In genomic region chrX:24465524-24465850, GRCh38 we compare ENCODE assay signal across 8 cellular contexts. TPM values are rescaled to one million over a fixed set of nuclear protein-coding genes. Genes with fewer than 3 reads are reported as not detected.
DNase-seq lines count a peak whose midpoint lies in the region; ATAC-seq and TF ChIP-seq lines count a peak whose summit lies in the region.

No MANE protein-coding gene starts in this region.

- H3K4me1 ChIP-seq in adipocyte (ENCODE audit: control insufficient read depth, insufficient read depth, low read length) (peaks cover 11% of the 10 kb centered on the region), upper lobe of left lung (peaks cover 0 to 19% (median 0%) of the 10 kb centered on the region in 4 donors)

- TF ChIP-seq POLR2A in lower leg skin (IDR thresholded peaks at IDR 0.05) (no peak), upper lobe of left lung (IDR thresholded peaks at IDR 0.05) (no peak)

- TF ChIP-seq CTCF in GM20000 (IDR thresholded peaks at IDR 0.05; ENCODE audit: extremely low read depth, missing control alignments) (no peak), lower leg skin (IDR thresholded peaks at IDR 0.05) (no peak), upper lobe of left lung (IDR thresholded peaks at IDR 0.05) (no peak)

- intact Hi-C loops in lower leg skin (cut with DNase I; ENCODE audit: low total_unique reads) = loop anchor here (1.0 kb wide), 1 partner anchor 20 kb away; no protein-coding TSS in a partner anchor

- ATAC-seq in HG03520 (IDR thresholded peaks at IDR 0.05; ENCODE audit: unreplicated experiment) = peak; percentile 10
- no peak for ATAC-seq in upper lobe of left lung (ENCODE audit: low FRiP score in 2 of 2)

- H3K36me3 ChIP-seq in adipocyte (ENCODE audit: control insufficient read depth, insufficient read depth, low read length, severe bottlenecking) = no peaks in the 10 kb centered on the region
- H3K36me3 ChIP-seq in upper lobe of left lung = no peaks in the 10 kb centered on the region

- peak overlapping the region; percentile 77 to 90 (median 85) for H3K27ac ChIP-seq in upper lobe of left lung

- 1 to 51% methylated on average over 14 to 27 of the region's 27 CpGs for whole genome bisulfite sequencing in lower leg skin, 2 donors
- WGBS in upper lobe of left lung, 2 donors = 0 to 39% methylated on average over 3 to 27 of the region's 27 CpGs

- TF ChIP-seq EP300 in upper lobe of left lung (IDR thresholded peaks at IDR 0.05) = no peak

- peak overlapping the region; percentile 84 for H3K4me3 ChIP-seq in adipocyte (ENCODE audit: low read length)
- H3K4me3 ChIP-seq in lower leg skin (ENCODE audit: low read depth, poor library complexity, severe bottlenecking) = peak overlapping the region; percentile 32
- peak overlapping the region; percentile 55 to 76 (median 66) for H3K4me3 ChIP-seq in upper lobe of left lung

- H3K9ac ChIP-seq in adipocyte (ENCODE audit: low read length) = peak overlapping the region; percentile 84

- DNase-seq in GM20000 (ENCODE audit: low spot score) (peak; percentile 4), adipocyte (ENCODE audit: low read depth) (peak; percentile 9), lower leg skin (ENCODE audit: low spot score in 2 of 2) (no peak), upper lobe of left lung (no peak), NCI-H2029 (lab: John Stamatoyannopoulos, UW) (no peak), A172 (ENCODE audit: low spot score) (no peak), GDM1 (lab: John Stamatoyannopoulos, UW) (no peak)

- H3K9me3 ChIP-seq in adipocyte (ENCODE audit: control insufficient read depth, low read length) (no peaks in the 10 kb centered on the region), upper lobe of left lung (no peaks in the 10 kb centered on the region)

- H3K27me3 ChIP-seq in adipocyte (replicated peaks; ENCODE audit: control insufficient read depth, insufficient read depth, low read length) (peaks cover 5% of the 10 kb centered on the region), upper lobe of left lung (no peaks in the 10 kb centered on the region)

RNA-seq across cellular contexts. Expression of gene PDK3, which starts 0.4 kb away (rescaled TPM):
- total RNA-seq in lower leg skin (10 to 100 TPM; 16.7 to 62.4 (median 40.1) TPM), upper lobe of left lung (10 to 100 TPM in 5 of 6 donors, 1 to 10 TPM in 1; 9.2 to 29.5 (median 15.0) TPM)
- 13.6 and 16.9 TPM in 2 replicates for total RNA-seq in A172 (2014; rRNA removed; shearing (Covaris generic))

Comparison
In these comparisons a context has a peak if more than half of its experiments do, and no peak if none do; other contexts are left out.
1. DNase-seq: peak in GM20000 (single experiment) and adipocyte (single experiment); none in lower leg skin (0 of 2), upper lobe of left lung (0 of 2), NCI-H2029 (single experiment), A172 (single experiment) and GDM1 (single experiment).
2. H3K4me3 ChIP-seq: peak in every context shown above with its lines; median percentile 84 in adipocyte; 66 in upper lobe of left lung; 32 in lower leg skin.